8 cellular contexts compared by ENCODE assay signal in genomic region chr12:93591137-93591868, GRCh38. TPM values are rescaled to one million over a fixed set of nuclear protein-coding genes. Genes with fewer than 3 reads are reported as not detected.
A peak's percentile ranks its signal among the peaks of the same experiment; 100 is the strongest.
DNase-seq lines count a peak whose midpoint lies in the region; ATAC-seq, FAIRE-seq and TF ChIP-seq lines count a peak whose summit lies in the region.

No MANE protein-coding gene starts in this region.

- FAIRE-seq in GM12878 (lab: Jason Lieb, UNC) = peak; percentile 31

- H2AFZ ChIP-seq in GM12878 (ENCODE audit: control insufficient read depth, low read depth, low read length) = peak overlapping the region; percentile 82

- H3K36me3 ChIP-seq in HUES48 (ENCODE audit: control insufficient read depth, insufficient read depth, low read length) (no peaks in the 10 kb centered on the region), GM12878 (ENCODE audit: control insufficient read depth in 2 of 2, insufficient read depth in 2 of 2, low read length in 1 of 2) (no peaks in the 10 kb centered on the region), prostate gland (no peaks in the 10 kb centered on the region), WERI-Rb-1 (no peaks in the 10 kb centered on the region)

- DNase-seq in DMS79 treated with DMSO at 0.1 percent for 48 hours (lab: John Stamatoyannopoulos, UW) = peak; percentile 85
- DNase-seq in SK-N-DZ (ENCODE audit: low spot score) = peak; percentile 61
- DNase-seq in GM12878 (ENCODE audit: low read depth, low spot score) = no peak
- peak; percentile 35 to 45 for DNase-seq in hippocampal formation (lab: John Stamatoyannopoulos, UW)
- DNase-seq in prostate gland (ENCODE audit: low spot score) = peak; percentile 60
- no peak for DNase-seq in WERI-Rb-1

- TF ChIP-seq CTCF in GM12878 (IDR thresholded peaks at IDR 0.05 in 2 of 3, conservative IDR thresholded peaks at IDR 0.05 in 1 of 3; ENCODE audit: control insufficient read depth in 2 of 3, extremely low read depth in 1 of 3, insufficient read depth in 1 of 3, low read depth in 3 of 3, low read length in 3 of 3) = no peak
- TF ChIP-seq CTCF in prostate gland (IDR thresholded peaks at IDR 0.05) = no peak
- no peak for TF ChIP-seq CTCF in WERI-Rb-1 (IDR thresholded peaks at IDR 0.05; ENCODE audit: low read depth, low read length)

- peak overlapping the region; percentile 64 for H3K27ac ChIP-seq in HUES48 (ENCODE audit: low read depth, low read length)
- no peak overlapping the region for H3K27ac ChIP-seq in GM12878 (ENCODE audit: control insufficient read depth, insufficient read depth)
- H3K27ac ChIP-seq in prostate gland = peak overlapping the region; percentile 80 to 89
- H3K27ac ChIP-seq in WERI-Rb-1 = no peak overlapping the region

- CTCF ChIA-PET in GM12878 (lab: Yijun Ruan, JAX) = interaction anchor here (0.7 to 1.6 kb wide), 7 partner anchors 24 to 796 kb away, joined by 3 to 5 read pairs (median 3); no protein-coding TSS in a partner anchor

- no peaks in the 10 kb centered on the region for H3K79me2 ChIP-seq in GM12878 (ENCODE audit: control insufficient read depth, insufficient read depth, low read length)

- SMC1A ChIA-PET in GM12878 (lab: Charles Lee; ENCODE audit: uncharacterized antibody, unreplicated experiment) = interaction anchor here (0.6 to 1.1 kb wide), 5 partner anchors 9 to 388 kb away, joined by 3 to 7 read pairs (median 3); no protein-coding TSS in a partner anchor

- TF ChIP-seq EP300 in GM12878 (IDR thresholded peaks at IDR 0.05; ENCODE audit: borderline replicate concordance in 1 of 2, control insufficient read depth in 1 of 2, low read depth in 2 of 2, low read length in 2 of 2) = no peak

- in situ Hi-C loops in GM12878 (cut with MboI) = no loop called here

- H3K4me1 ChIP-seq in HUES48 (ENCODE audit: control insufficient read depth, insufficient read depth, low read length) (peaks cover 42% of the 10 kb centered on the region), GM12878 (ENCODE audit: control insufficient read depth, insufficient read depth, low read length) (peaks cover 5% of the 10 kb centered on the region; the same call in 1 of the 2 replicates), prostate gland (replicated peaks) (no peaks in the 10 kb centered on the region)

- no peaks in the 10 kb centered on the region for H3K9me3 ChIP-seq in HUES48 (ENCODE audit: control insufficient read depth, insufficient read depth, low read length)
- no peaks in the 10 kb centered on the region for H3K9me3 ChIP-seq in GM12878 (replicated peaks; ENCODE audit: control insufficient read depth, insufficient read depth, low read length)
- H3K9me3 ChIP-seq in prostate gland = no peaks in the 10 kb centered on the region
- no peaks in the 10 kb centered on the region for H3K9me3 ChIP-seq in WERI-Rb-1 (ENCODE audit: severe bottlenecking)

- no peaks in the 10 kb centered on the region for H4K20me1 ChIP-seq in GM12878 (ENCODE audit: control insufficient read depth, insufficient read depth)

- H3K4me3 ChIP-seq in HUES48 (ENCODE audit: low read depth, low read length) (peak overlapping the region; percentile 77), GM12878 (peak overlapping the region; percentile 68), prostate gland (peak overlapping the region; percentile 34 to 47), WERI-Rb-1 (ENCODE audit: low read depth, low read length) (no peak overlapping the region)

- no TSS peak for BruUV-seq in GM12878 (replicated peaks; lab: Mats Ljungman, UMichigan)

- no peak for TF ChIP-seq RAD21 in GM12878 (IDR thresholded peaks at IDR 0.05; ENCODE audit: insufficient read depth, low read depth, low read length)

- WGBS in GM12878 (ENCODE audit: insufficient coverage, insufficient replicate concordance, low lambda C conversion rate, missing lambda C conversion rate) = 2% methylated on average over 37 of the region's 37 CpGs
- 2% methylated on average over 37 of the region's 37 CpGs for WGBS in prostate gland

- peak; percentile 86 for ATAC-seq in GM21447 (IDR thresholded peaks at IDR 0.05; ENCODE audit: unreplicated experiment)
- peak; percentile 95 for ATAC-seq in GM12878

- TF ChIP-seq POLR2A in GM12878 (IDR thresholded peaks at IDR 0.05; ENCODE audit: low read depth, low read length) (no peak), prostate gland (IDR thresholded peaks at IDR 0.05) (peak; percentile 32)

- POLR2A ChIA-PET in GM12878 (lab: Charles Lee) = interaction anchor here (0.6 to 0.7 kb wide), 3 partner anchors 342 to 1944 kb away, joined by 3 to 7 read pairs (median 5); no protein-coding TSS in a partner anchor

- H3K27me3 ChIP-seq in HUES48 (ENCODE audit: control insufficient read depth, insufficient read depth, low read length) (peaks cover 24% of the 10 kb centered on the region), GM12878 (replicated peaks in 1 of 2; ENCODE audit: control insufficient read depth in 2 of 2, insufficient read depth in 2 of 2, low read length in 1 of 2) (no peaks in the 10 kb centered on the region; a peak in 1 of 4 replicates), prostate gland (replicated peaks; ENCODE audit: insufficient read depth) (no peaks in the 10 kb centered on the region), WERI-Rb-1 (ENCODE audit: insufficient read depth, low read depth, severe bottlenecking) (no peaks in the 10 kb centered on the region)

- H3K9ac ChIP-seq in HUES48 (ENCODE audit: low read depth, low read length) (peak overlapping the region; percentile 62), GM12878 (ENCODE audit: control insufficient read depth, insufficient read depth, low read length) (peak overlapping the region; percentile 45)

- peak overlapping the region; percentile 98 for H3K4me2 ChIP-seq in GM12878 (ENCODE audit: control insufficient read depth, insufficient read depth)

- intact Hi-C loops in GM12878 (cut with micrococcal nuclease; ENCODE audit: unreplicated experiment) = loop anchor here (5.0 kb wide), 1 partner anchor 86 kb away; the partner anchor contains the start of gene CRADD
- intact Hi-C loops in prostate gland (cut with DNase I) = loop anchor here (1.0 to 5.0 kb wide), 4 partner anchors 19 to 221 kb away; partner anchors contain the start of genes CRADD and SOCS2

- RAD21 ChIA-PET in GM12878 (lab: Charles Lee; ENCODE audit: unreplicated experiment) = interaction anchor here (1.0 to 1.2 kb wide), 2 partner anchors 18 to 22 kb away, joined by 3 read pairs; partner anchors contain the start of gene SOCS2

TF ChIP-seq in GM12878, 131 proteins besides CTCF, POLR2A, EP300 and RAD21 (continues in another document):
- TF ChIP-seq SPI1 (IDR thresholded peaks at IDR 0.05; ENCODE audit: borderline replicate concordance, insufficient read depth, low read depth, low read length) (peak; percentile 71; the same call in 1 of the 2 replicates), E2F8 (IDR thresholded peaks at IDR 0.05; ENCODE audit: low read depth, partially characterized antibody) (no peak), NR2C1 (IDR thresholded peaks at IDR 0.05) (no peak), STAT3 (IDR thresholded peaks at IDR 0.05; ENCODE audit: low read depth, low read length) (no peak), NFIC (IDR thresholded peaks at IDR 0.05; ENCODE audit: low read depth, low read length) (peak; percentile 14; the same call in 1 of the 2 replicates), IKZF1 (conservative IDR thresholded peaks at IDR 0.05) (peak; percentile 40; the same call in 1 of the 2 replicates), JUNB (IDR thresholded peaks at IDR 0.05) (no peak)

RNA-seq across cellular contexts. Expression of gene SOCS2, which starts 18.8 kb away (rescaled TPM):
- 34.9 and 55.9 TPM in 2 replicates for polyA plus RNA-seq in SK-N-DZ (2014; cell fraction: cytosol; rRNA removed)
- 70.1 and 81.4 TPM in 2 replicates for polyA plus RNA-seq in SK-N-DZ (2014; cell fraction: nucleus; rRNA removed)
- total RNA-seq in GM12878 (2013; cell fraction: nucleolus; rRNA removed) = 5.3 and 9.2 TPM in 2 replicates
- 8.0 and 16.0 TPM in 2 replicates for total RNA-seq in GM12878 (2014; rRNA removed)
- total RNA-seq in GM12878 (2014; rRNA removed; fragmentation: Illumina TruSeq; extraction: Trizol) = 9.7 and 10.1 TPM in 2 replicates
- 8.5 and 9.4 TPM in 2 replicates for total RNA-seq in GM12878 (2021)
- 2.0 TPM for polyA plus RNA-seq in GM12878 (2011; ENCODE audit: low read depth)
- 2.6 and 3.5 TPM in 2 replicates for polyA plus RNA-seq in GM12878 (2011; rRNA removed)
- polyA plus RNA-seq in GM12878 (2011; cell fraction: cytosol; rRNA removed) = 1.5 and 1.9 TPM in 2 replicates
- 4.3 and 4.9 TPM in 2 replicates for polyA plus RNA-seq in GM12878 (2011; cell fraction: nucleus; rRNA removed)
- polyA plus RNA-seq in GM12878 (2012) = 4.6 and 4.7 TPM in 2 replicates
- polyA plus RNA-seq in GM12878 (2014; fragmentation: Illumina TruSeq; extraction: Trizol) = 12.0 and 18.8 TPM in 2 replicates
- 1 to 10 TPM; 3.7 TPM for polyA plus RNA-seq in GM12878 (2014; fragmentation: Nextera tagmentation; extraction: Ambion mirVana)
- polyA plus RNA-seq in GM12878 (2014; rRNA removed) = 11.5 and 12.7 TPM in 2 replicates
- 1 to 10 TPM; 5.1 to 6.5 TPM for polyA plus RNA-seq in GM12878 (2016; fragmentation: Nextera tagmentation; extraction: Ambion mirVana)
- 1.2 and 1.6 TPM in 2 replicates for polyA minus RNA-seq in GM12878 (2011; rRNA and poly(A)+ RNA removed)
- polyA minus RNA-seq in GM12878 (2011; cell fraction: cytosol; rRNA and poly(A)+ RNA removed) = 0.73 and 2.0 TPM in 2 replicates
- 1.9 TPM in 2 replicates for polyA minus RNA-seq in GM12878 (2011; cell fraction: nucleus; rRNA and poly(A)+ RNA removed)
- 100 to 1,000 TPM; 125 to 273 TPM for total RNA-seq in prostate gland

Comparison
In these comparisons a context has a peak if more than half of its experiments do, and no peak if none do; other contexts are left out.
1. DNase-seq: peak in DMS79 treated with DMSO at 0.1 percent for 48 hours (single experiment), SK-N-DZ (single experiment), hippocampal formation (2 of 2) and prostate gland (single experiment); none in GM12878 (single experiment) and WERI-Rb-1 (single experiment).
2. H3K27ac ChIP-seq: peak in HUES48 (single experiment) and prostate gland (2 of 2); none in GM12878 (single experiment) and WERI-Rb-1 (single experiment).
3. RNA of gene SOCS2, which starts 18.8 kb away (total RNA-seq): 125 to 273 TPM in prostate gland; 5.3 to 16.0 TPM in GM12878; every median in the first group is over 4 times any median in the second.